Comparison of ENCODE assay signal across 1 cellular context in the genomic region with DNA sequence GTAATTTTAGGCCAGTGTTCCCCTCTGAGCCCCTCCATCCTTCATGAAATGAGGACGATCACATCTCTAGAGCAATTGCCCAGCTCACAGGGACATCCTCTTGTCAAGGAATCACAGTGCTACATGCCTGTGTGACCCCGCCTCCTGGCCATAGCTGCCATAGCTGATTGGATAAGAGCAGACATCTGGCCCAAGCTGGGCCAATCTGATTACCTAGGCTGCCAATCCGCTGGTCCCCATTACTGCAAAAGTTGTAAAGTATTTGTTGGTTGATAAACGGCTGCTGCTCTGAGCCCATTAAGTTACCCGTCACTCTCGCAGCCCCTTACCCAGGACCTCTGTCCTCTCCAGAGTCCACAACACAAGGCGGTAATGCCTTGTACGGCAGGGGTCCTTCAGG.
TF ChIP-seq lines count a peak whose summit lies in the region.

No MANE protein-coding gene starts in this region.

TF ChIP-seq in HepG2, 621 proteins besides CTCF, POLR2A, EP300 and RAD21 (continued from another document):
- no peak for TF ChIP-seq ZNF766 (CRISPR knock-in tag; IDR thresholded peaks at IDR 0.05; ENCODE audit: borderline replicate concordance)
- no peak for TF ChIP-seq ZNF761 (CRISPR knock-in tag; conservative IDR thresholded peaks at IDR 0.05)
- no peak for TF ChIP-seq SMAD3 (CRISPR knock-in tag; IDR thresholded peaks at IDR 0.05)
- no peak for TF ChIP-seq ZNF451 (CRISPR knock-in tag; IDR thresholded peaks at IDR 0.05)
- no peak for TF ChIP-seq ZNF816 (CRISPR knock-in tag; IDR thresholded peaks at IDR 0.05; ENCODE audit: borderline replicate concordance)
- no peak for TF ChIP-seq SKI (IDR thresholded peaks at IDR 0.05; ENCODE audit: partially characterized antibody)
